In the genomic region with DNA sequence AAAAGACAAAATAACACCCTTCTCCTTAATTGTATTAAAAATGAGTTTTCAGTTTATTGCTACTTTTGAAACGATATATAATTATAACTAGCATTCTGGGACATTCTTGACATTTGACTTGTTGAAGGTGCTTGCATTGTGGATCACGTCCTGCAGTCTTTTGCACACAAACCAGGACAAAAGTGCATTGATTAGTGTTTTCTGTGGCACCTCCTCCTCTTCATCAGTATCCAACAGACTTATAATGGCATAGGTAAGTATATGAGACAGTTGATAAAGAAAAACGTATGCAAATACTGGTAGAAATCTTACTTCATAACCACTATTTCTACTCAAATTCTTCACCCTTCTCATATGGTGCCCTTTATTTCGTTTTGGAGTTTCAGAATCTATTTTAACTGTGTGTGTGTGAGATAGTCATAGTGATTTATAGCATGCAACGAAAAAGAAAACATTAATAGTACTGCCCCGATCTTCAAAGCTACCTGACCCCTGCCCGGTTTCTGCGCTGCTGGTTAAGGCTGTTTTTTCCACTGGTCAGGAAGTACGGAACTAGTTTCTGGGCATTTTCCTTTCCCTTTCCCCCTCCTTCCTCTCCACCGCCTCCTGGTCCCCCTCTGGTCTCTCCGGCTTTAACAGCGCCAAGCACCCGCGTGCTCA, we compare ENCODE assay signal across 8 cellular contexts. TPM values are rescaled to one million over a fixed set of nuclear protein-coding genes. Genes with fewer than 3 reads are reported as not detected.
DNase-seq lines count a peak whose midpoint lies in the region; ATAC-seq and TF ChIP-seq lines count a peak whose summit lies in the region.

No MANE protein-coding gene starts in this region.

- 4 to 6% methylated on average over 14 of the region's 14 CpGs for WGBS in tibial nerve, 2 donors

- no peak for TF ChIP-seq EP300 in tibial nerve (IDR thresholded peaks at IDR 0.05)

- TF ChIP-seq POLR2A in tibial nerve (IDR thresholded peaks at IDR 0.05) = no peak

- ATAC-seq in GM19351 (IDR thresholded peaks at IDR 0.05; ENCODE audit: unreplicated experiment) (peak; percentile 23), HG03354 (IDR thresholded peaks at IDR 0.05; ENCODE audit: poor library complexity, severe bottlenecking, unreplicated experiment) (peak; percentile 34)

- H3K9me3 ChIP-seq in tibial nerve = no peaks in the 10 kb centered on the region

- peaks cover 0 to 26% (median 9%) of the 10 kb centered on the region in 4 donors for H3K4me1 ChIP-seq in tibial nerve

- peak overlapping the region; percentile 62 to 94 (median 80) for H3K4me3 ChIP-seq in tibial nerve

- peaks cover 0 to 5% (median 0%) of the 10 kb centered on the region in 3 donors for H3K36me3 ChIP-seq in tibial nerve

- H3K27me3 ChIP-seq in layer of hippocampus (ENCODE audit: control insufficient read depth, insufficient read depth, low read length) (no peaks in the 10 kb centered on the region), tibial nerve (no peaks in the 10 kb centered on the region)

- no peak for DNase-seq in tibial nerve (ENCODE audit: low spot score in 2 of 2)
- DNase-seq in NCI-H2081 (lab: John Stamatoyannopoulos, UW) = no peak
- DNase-seq in effector CD4-positive, alpha-beta T cell = no peak

- H3K27ac ChIP-seq in C4-2B (peak overlapping the region; percentile 83), angular gyrus (ENCODE audit: low read depth, low read length) (peak overlapping the region; percentile 83), layer of hippocampus (ENCODE audit: low read depth, low read length) (peak overlapping the region; percentile 93), tibial nerve (peak overlapping the region; percentile 88 to 96 (median 90))

- TF ChIP-seq CTCF in C4-2B (conservative IDR thresholded peaks at IDR 0.05) (no peak), tibial nerve (IDR thresholded peaks at IDR 0.05) (no peak)

RNA-seq across cellular contexts. Expression of a gene that starts 0.6 kb away (rescaled TPM):
- total RNA-seq in tibial nerve = 10 to 100 TPM; 26.9 to 40.6 (median 33.7) TPM
